In genomic region chr1:26827663-26828062, GRCh38 we compare ENCODE assay signal across 10 cellular contexts. TPM values are rescaled to one million over a fixed set of nuclear protein-coding genes. Genes with fewer than 3 reads are reported as not detected.
DNase-seq lines count a peak whose midpoint lies in the region; ATAC-seq, FAIRE-seq and TF ChIP-seq lines count a peak whose summit lies in the region.
"Had no signal": no experiment of that assay in that cellular context is flagged by ENCODE, and none has a peak within 500 bp of the region (broad histone marks: within the 10 kb centered on the region; RNA-seq: fewer than 3 reads in every experiment).

No MANE protein-coding gene starts in this region.

- TF ChIP-seq POLR2A in K562 (conservative IDR thresholded peaks at IDR 0.05) (no peak), tibial nerve (IDR thresholded peaks at IDR 0.05) (no peak)

- H3K9me1 ChIP-seq in K562 (ENCODE audit: control insufficient read depth, insufficient read depth, low read length) = peaks cover 10% of the 10 kb centered on the region

- intact Hi-C loops in K562 (cut with micrococcal nuclease) = no loop called here

- no peak for TF ChIP-seq RAD21 in K562 (CRISPR knock-in tag; conservative IDR thresholded peaks at IDR 0.05 in 1 of 2, IDR thresholded peaks at IDR 0.05 in 1 of 2)
- TF ChIP-seq RAD21 in liver (IDR thresholded peaks at IDR 0.05) = no peak

- whole genome bisulfite sequencing in K562 (ENCODE audit: insufficient coverage, low coverage, missing lambda C conversion rate) = 60% methylated on average over 11 of the region's 11 CpGs
- WGBS in liver = 64% methylated on average over 11 of the region's 11 CpGs
- 32 to 36% methylated on average over 11 of the region's 11 CpGs for WGBS in tibial nerve, 2 donors

- H3K27ac ChIP-seq in K562 (ENCODE audit: extremely low read depth, low read depth, low read length) = no peak overlapping the region; the same call in 2 of the 3 replicates
- peak overlapping the region; percentile 48 to 64 for H3K27ac ChIP-seq in liver (ENCODE audit: low read depth in 1 of 2, low read length in 2 of 2)
- peak overlapping the region; percentile 17 to 89 (median 85) for H3K27ac ChIP-seq in tibial nerve

- peaks cover 16% of the 10 kb centered on the region; the same call in 1 of the 2 replicates for H4K20me1 ChIP-seq in K562 (replicated peaks; ENCODE audit: control insufficient read depth, insufficient read depth, low read length)

- peaks cover 40% of the 10 kb centered on the region for H3K36me3 ChIP-seq in K562 (ENCODE audit: control insufficient read depth, insufficient read depth, low read length)
- H3K36me3 ChIP-seq in liver (ENCODE audit: control insufficient read depth in 4 of 4, insufficient read depth in 3 of 4, low read depth in 1 of 4, low read length in 3 of 4) = peaks cover 0 to 3% (median 0%) of the 10 kb centered on the region in 4 donors
- peaks cover 0 to 29% (median 5%) of the 10 kb centered on the region in 3 donors for H3K36me3 ChIP-seq in tibial nerve

- BruUV-seq in K562 (replicated peaks; lab: Mats Ljungman, UMichigan) = no TSS peak

- CTCF ChIA-PET in activated CD4-positive, alpha-beta T cell treated with anti-CD3 and anti-CD28 coated beads, Interleukin-2, amount 10 ng/mL, durations not matched to agents 7 days and 5 days (lab: Charles Lee) = interaction anchor here (2.2 kb wide), 1 partner anchor 225 kb away, joined by 6 read pairs; no protein-coding TSS in a partner anchor
- CTCF ChIA-PET in K562 (lab: Yijun Ruan, JAX; ENCODE audit: low intra/inter-chr PET ratio) = interaction anchor here (0.6 to 0.7 kb wide), 2 partner anchors 16 to 94 kb away, joined by 3 to 4 read pairs; no protein-coding TSS in a partner anchor

- H3K4me1 Mint-ChIP-seq in activated CD4-positive, alpha-beta T cell treated with anti-CD3 and anti-CD28 coated beads, Interleukin-2, amount 10 ng/mL, durations not matched to agents 7 days and 5 days = peaks cover 73% of the 10 kb centered on the region

- H3K4me1 ChIP-seq in K562 (replicated peaks in 1 of 2; ENCODE audit: control insufficient read depth in 2 of 2, insufficient read depth in 2 of 2, low read length in 2 of 2) (peaks cover 42 to 44% of the 10 kb centered on the region in 2 experiments), liver (ENCODE audit: control insufficient read depth in 4 of 4, insufficient read depth in 4 of 4, low read length in 3 of 4) (peaks cover 15 to 60% (median 48%) of the 10 kb centered on the region in 4 donors), tibial nerve (peaks cover 0 to 45% (median 26%) of the 10 kb centered on the region in 4 donors)

- peak overlapping the region; percentile 93 for H3K4me3 Mint-ChIP-seq in activated CD4-positive, alpha-beta T cell treated with anti-CD3 and anti-CD28 coated beads, Interleukin-2, amount 10 ng/mL, durations not matched to agents 7 days and 5 days

- peaks cover 41% of the 10 kb centered on the region for H3K79me2 ChIP-seq in K562 (ENCODE audit: control insufficient read depth, insufficient read depth, low read length)

- peak overlapping the region; percentile 58 for H3K4me3 ChIP-seq in K562
- peak overlapping the region in 2 of 3 donors; percentile 67 to 87 for H3K4me3 ChIP-seq in liver (ENCODE audit: low read depth in 1 of 3, low read length in 3 of 3)
- H3K4me3 ChIP-seq in tibial nerve = peak overlapping the region; percentile 75 to 95 (median 78)

- H3K9me3 Mint-ChIP-seq in activated CD4-positive, alpha-beta T cell treated with anti-CD3 and anti-CD28 coated beads, Interleukin-2, amount 10 ng/mL, durations not matched to agents 7 days and 5 days = no peaks in the 10 kb centered on the region

- peak overlapping the region; percentile 30 to 93; a peak in 3 of 4 replicates for H3K9ac ChIP-seq in K562 (ENCODE audit: insufficient read depth in 1 of 2, low read depth in 2 of 2, low read length in 2 of 2)
- peak overlapping the region; percentile 46 to 69 for H3K9ac ChIP-seq in liver (ENCODE audit: low read depth in 1 of 2, low read length in 2 of 2)

- peak overlapping the region; percentile 85 for H3K4me2 ChIP-seq in K562 (ENCODE audit: insufficient read depth, low read length)

- TF ChIP-seq EP300 in K562 (IDR thresholded peaks at IDR 0.05; ENCODE audit: low read length) = no peak
- TF ChIP-seq EP300 in tibial nerve (IDR thresholded peaks at IDR 0.05) = no peak

- in situ Hi-C loops in K562 (cut with MboI) = no loop called here

- no peak for ATAC-seq in K562
- no peak for ATAC-seq in HG03520 (IDR thresholded peaks at IDR 0.05; ENCODE audit: unreplicated experiment)
- no peak for ATAC-seq in GM21717 (IDR thresholded peaks at IDR 0.05; ENCODE audit: unreplicated experiment)
- no peak for ATAC-seq in HG02588 (IDR thresholded peaks at IDR 0.05; ENCODE audit: unreplicated experiment)

- no peak overlapping the region for H2AFZ ChIP-seq in K562 (ENCODE audit: low read depth, low read length)

- peaks cover 41% of the 10 kb centered on the region for H3K36me3 Mint-ChIP-seq in activated CD4-positive, alpha-beta T cell treated with anti-CD3 and anti-CD28 coated beads, Interleukin-2, amount 10 ng/mL, durations not matched to agents 7 days and 5 days (ENCODE audit: low read depth)

- FAIRE-seq in K562 (lab: Jason Lieb, UNC) = no peak

- no peak for DNase-seq in activated CD4-positive, alpha-beta T cell treated with anti-CD3 and anti-CD28 coated beads, Interleukin-2, amount 10 ng/mL, durations not matched to agents 7 days and 5 days
- DNase-seq in activated CD4-positive, alpha-beta T cell treated with anti-CD3 and anti-CD28 coated beads, Interleukin-2, amount 50 U/mL, for 1 hour = no peak
- DNase-seq in K562 (ENCODE audit: extremely low read depth in 1 of 4, low spot score in 3 of 4) (peak in 1 of 4 experiments; percentile 14), tibial nerve (ENCODE audit: low spot score in 2 of 2) (no peak)
- DNase-seq: COR-L47, NCI-H2081 treated with DMSO at 0.1 percent for 48 hours had no signal

- H3K27me3 ChIP-seq in K562 (ENCODE audit: control insufficient read depth in 2 of 2, insufficient read depth in 2 of 2, low read length in 2 of 2) = no peaks in the 10 kb centered on the region
- H3K27me3 ChIP-seq in liver (ENCODE audit: control insufficient read depth in 4 of 4, insufficient read depth in 4 of 4, low read length in 3 of 4) = no peaks in the 10 kb centered on the region
- no peaks in the 10 kb centered on the region for H3K27me3 ChIP-seq in tibial nerve

- H3K27me3 Mint-ChIP-seq in activated CD4-positive, alpha-beta T cell treated with anti-CD3 and anti-CD28 coated beads, Interleukin-2, amount 10 ng/mL, durations not matched to agents 7 days and 5 days = no peaks in the 10 kb centered on the region

- peak overlapping the region; percentile 94 for H3K27ac Mint-ChIP-seq in activated CD4-positive, alpha-beta T cell treated with anti-CD3 and anti-CD28 coated beads, Interleukin-2, amount 10 ng/mL, durations not matched to agents 7 days and 5 days

- POLR2A ChIA-PET in activated CD4-positive, alpha-beta T cell treated with anti-CD3 and anti-CD28 coated beads, Interleukin-2, amount 10 ng/mL, durations not matched to agents 7 days and 5 days (lab: Charles Lee) = no interaction called here
- POLR2A ChIA-PET in K562 (lab: Yijun Ruan, JAX) = interaction anchor here (0.7 to 2.2 kb wide), 3 partner anchors 10 to 183 kb away, joined by 3 to 7 read pairs (median 4); no protein-coding TSS in a partner anchor

- no peaks in the 10 kb centered on the region for H3K9me3 ChIP-seq in K562 (replicated peaks; ENCODE audit: control insufficient read depth, insufficient read depth, low read depth, low read length)
- H3K9me3 ChIP-seq in liver (ENCODE audit: control insufficient read depth in 4 of 4, low read length in 3 of 4) = no peaks in the 10 kb centered on the region
- no peaks in the 10 kb centered on the region for H3K9me3 ChIP-seq in tibial nerve

- TF ChIP-seq CTCF in K562 (IDR thresholded peaks at IDR 0.05 in 2 of 3, conservative IDR thresholded peaks at IDR 0.05 in 1 of 3; ENCODE audit: insufficient read depth in 2 of 3, low read depth in 1 of 3, low read length in 3 of 3) (no peak), liver (IDR thresholded peaks at IDR 0.05; ENCODE audit: low read depth, low read length, missing input control) (no peak), tibial nerve (IDR thresholded peaks at IDR 0.05) (no peak)

RNA-seq across cellular contexts. Expression of gene ZDHHC18, which starts 1.2 kb away (rescaled TPM):
- total RNA-seq in activated CD4-positive, alpha-beta T cell treated with anti-CD3 and anti-CD28 coated beads, Interleukin-2, amount 10 ng/mL, durations not matched to agents 7 days and 5 days = 10 to 100 TPM; 45.1 to 55.0 TPM
- 27.0 and 63.1 TPM in 2 replicates for total RNA-seq in K562 (2011; cell fraction: chromatin; rRNA removed; ENCODE audit: low replicate concordance)
- total RNA-seq in K562 (2011; cell fraction: nucleolus; rRNA removed) = 34.0 and 36.3 TPM in 2 replicates
- 42.0 and 65.9 TPM in 2 replicates for total RNA-seq in K562 (2011; cell fraction: nucleoplasm; rRNA removed)
- total RNA-seq in K562 (2014; rRNA removed) = 8.2 and 12.4 TPM in 2 replicates
- 9.5 and 15.5 TPM in 2 replicates for total RNA-seq in K562 (2014; rRNA removed; fragmentation: Illumina TruSeq; extraction: Trizol)
- 13.3 and 15.8 TPM in 2 replicates for total RNA-seq in K562 (2015; rRNA removed; fragmentation: Illumina TruSeq; extraction: Trizol)
- 27.4 and 28.9 TPM in 2 replicates for total RNA-seq in K562 (2021)
- 31.6 and 51.2 TPM in 2 replicates for polyA plus RNA-seq in K562 (2011; rRNA removed)
- polyA plus RNA-seq in K562 (2011; cell fraction: cytosol; rRNA removed) = 57.8 and 57.9 TPM in 2 replicates
- polyA plus RNA-seq in K562 (2011; cell fraction: nucleus; rRNA removed) = 92.6 and 97.0 TPM in 2 replicates
- 20.4 and 29.5 TPM in 2 replicates for polyA plus RNA-seq in K562 (2012)
- 31.0 and 35.6 TPM in 2 replicates for polyA plus RNA-seq in K562 (2014; fragmentation: Illumina TruSeq; extraction: Trizol)
- under 1 TPM; 0.42 to 0.45 TPM for polyA plus RNA-seq in K562 (2014; fragmentation: Nextera tagmentation; extraction: Ambion mirVana)
- 23.7 and 27.8 TPM in 2 replicates for polyA plus RNA-seq in K562 (2014; rRNA removed)
- 22.2 and 27.6 TPM in 2 replicates for polyA minus RNA-seq in K562 (2011; rRNA and poly(A)+ RNA removed)
- polyA minus RNA-seq in K562 (2011; cell fraction: cytosol; rRNA and poly(A)+ RNA removed) = 25.9 and 31.9 TPM in 2 replicates
- 9.8 and 16.1 TPM in 2 replicates for polyA minus RNA-seq in K562 (2011; cell fraction: nucleus; rRNA and poly(A)+ RNA removed)
- 1 to 10 TPM; 7.6 to 8.3 TPM for total RNA-seq in liver
- polyA plus RNA-seq in liver = 1 to 10 TPM; 2.6 to 9.2 TPM
- total RNA-seq in tibial nerve = 10 to 100 TPM in 2 of 4 donors, 1 to 10 TPM in 2; 9.2 to 13.5 (median 10.0) TPM

RNA-seq across cellular contexts. Expression of gene SFN, which starts 35.3 kb away (rescaled TPM):
- total RNA-seq in activated CD4-positive, alpha-beta T cell treated with anti-CD3 and anti-CD28 coated beads, Interleukin-2, amount 10 ng/mL, durations not matched to agents 7 days and 5 days = 1 to 10 TPM; 2.4 to 3.0 TPM
- total RNA-seq in K562 (2011; cell fraction: chromatin; rRNA removed; ENCODE audit: low replicate concordance) = 0.42 and 0.90 TPM in 2 replicates
- total RNA-seq in K562 (2011; cell fraction: nucleolus; rRNA removed) = 0.66 and 1.3 TPM in 2 replicates
- 0.37 and 1.5 TPM in 2 replicates for total RNA-seq in K562 (2011; cell fraction: nucleoplasm; rRNA removed)
- total RNA-seq in K562 (2014; rRNA removed) (2.2 and 2.7 TPM in 2 replicates), K562 (2014; rRNA removed; fragmentation: Illumina TruSeq; extraction: Trizol) (0.38 and 0.73 TPM in 2 replicates), K562 (2015; rRNA removed; fragmentation: Illumina TruSeq; extraction: Trizol) (2.0 and 3.0 TPM in 2 replicates), K562 (2021) (3.1 and 3.7 TPM in 2 replicates), liver (under 1 TPM in 1 of 2 donors, not detected in 1; 0.17 TPM), tibial nerve (not detected)
- polyA plus RNA-seq in K562 (2011; rRNA removed) (0.86 and 1.7 TPM in 2 replicates), K562 (2014; fragmentation: Illumina TruSeq; extraction: Trizol) (2.7 and 3.4 TPM in 2 replicates), K562 (2014; fragmentation: Nextera tagmentation; extraction: Ambion mirVana) (under 1 TPM; 0.10 to 0.11 TPM), K562 (2014; rRNA removed) (3.8 and 3.9 TPM in 2 replicates), liver (under 1 TPM in 1 of 2 donors, not detected in 1; 0.69 TPM)
- 1.9 and 2.8 TPM in 2 replicates for polyA plus RNA-seq in K562 (2011; cell fraction: cytosol; rRNA removed)
- polyA plus RNA-seq in K562 (2011; cell fraction: nucleus; rRNA removed) = 0.67 and 0.91 TPM in 2 replicates
- polyA plus RNA-seq in K562 (2012) = 1.6 and 4.0 TPM in 2 replicates
- polyA minus RNA-seq in K562 (2011; rRNA and poly(A)+ RNA removed) = 0.25 and 0.42 TPM in 2 replicates
- polyA minus RNA-seq in K562 (2011; cell fraction: cytosol; rRNA and poly(A)+ RNA removed) = 2.3 and 3.7 TPM in 2 replicates
- 0.67 and 0.89 TPM in 2 replicates for polyA minus RNA-seq in K562 (2011; cell fraction: nucleus; rRNA and poly(A)+ RNA removed)

RNA-seq across cellular contexts. Expression of gene PIGV, which starts 39.9 kb away (rescaled TPM):
- 10 to 100 TPM; 16.4 to 16.9 TPM for total RNA-seq in activated CD4-positive, alpha-beta T cell treated with anti-CD3 and anti-CD28 coated beads, Interleukin-2, amount 10 ng/mL, durations not matched to agents 7 days and 5 days
- 20.0 and 33.4 TPM in 2 replicates for total RNA-seq in K562 (2011; cell fraction: chromatin; rRNA removed; ENCODE audit: low replicate concordance)
- total RNA-seq in K562 (2011; cell fraction: nucleolus; rRNA removed) = 34.2 and 35.1 TPM in 2 replicates
- 38.2 and 47.9 TPM in 2 replicates for total RNA-seq in K562 (2011; cell fraction: nucleoplasm; rRNA removed)
- total RNA-seq in K562 (2014; rRNA removed) (8.4 and 11.3 TPM in 2 replicates), K562 (2014; rRNA removed; fragmentation: Illumina TruSeq; extraction: Trizol) (11.0 and 11.1 TPM in 2 replicates), K562 (2015; rRNA removed; fragmentation: Illumina TruSeq; extraction: Trizol) (12.0 and 12.2 TPM in 2 replicates), K562 (2021) (11.2 and 14.7 TPM in 2 replicates), liver (10 to 100 TPM; 15.3 to 24.3 TPM), tibial nerve (10 to 100 TPM in 3 of 4 donors, 1 to 10 TPM in 1; 9.3 to 22.2 (median 17.6) TPM)
- polyA plus RNA-seq in K562 (2011; rRNA removed) (21.8 and 25.5 TPM in 2 replicates), K562 (2014; fragmentation: Illumina TruSeq; extraction: Trizol) (10.8 and 12.7 TPM in 2 replicates), K562 (2014; fragmentation: Nextera tagmentation; extraction: Ambion mirVana) (10 to 100 TPM; 11.3 to 11.7 TPM), K562 (2014; rRNA removed) (9.3 and 9.4 TPM in 2 replicates), liver (10 to 100 TPM; 13.9 to 14.2 TPM)
- 27.4 and 41.1 TPM in 2 replicates for polyA plus RNA-seq in K562 (2011; cell fraction: cytosol; rRNA removed)
- polyA plus RNA-seq in K562 (2011; cell fraction: nucleus; rRNA removed) = 33.7 and 36.0 TPM in 2 replicates
- 14.0 and 14.4 TPM in 2 replicates for polyA plus RNA-seq in K562 (2012)
- 21.7 and 27.4 TPM in 2 replicates for polyA minus RNA-seq in K562 (2011; rRNA and poly(A)+ RNA removed)
- polyA minus RNA-seq in K562 (2011; cell fraction: cytosol; rRNA and poly(A)+ RNA removed) = 8.1 and 9.8 TPM in 2 replicates
- polyA minus RNA-seq in K562 (2011; cell fraction: nucleus; rRNA and poly(A)+ RNA removed) = 10.8 and 16.6 TPM in 2 replicates
